6 cellular contexts compared by ENCODE assay signal in genomic region chr17:42120161-42121065, GRCh38. TPM values are rescaled to one million over a fixed set of nuclear protein-coding genes. Genes with fewer than 3 reads are reported as not detected.
DNase-seq lines count a peak whose midpoint lies in the region; ATAC-seq and TF ChIP-seq lines count a peak whose summit lies in the region.

No MANE protein-coding gene starts in this region.

- TF ChIP-seq CTCF in left lung (IDR thresholded peaks at IDR 0.05), result no peak

- POLR2A ChIA-PET in activated CD4-positive, alpha-beta T cell treated with anti-CD3 and anti-CD28 coated beads, Interleukin-2, amount 10 ng/mL, durations not matched to agents 7 days and 5 days (lab: Charles Lee), result interaction anchor here (0.6 kb wide), 1 partner anchor 10 kb away, joined by 6 read pairs; no protein-coding TSS in a partner anchor

- H3K4me3 Mint-ChIP-seq in activated CD4-positive, alpha-beta T cell treated with anti-CD3 and anti-CD28 coated beads, Interleukin-2, amount 10 ng/mL, durations not matched to agents 7 days and 5 days, result peak overlapping the region; percentile 67

- intact Hi-C loops in left lung (cut with DNase I), result no loop called here

- no peaks in the 10 kb centered on the region for H3K27me3 Mint-ChIP-seq in activated CD4-positive, alpha-beta T cell treated with anti-CD3 and anti-CD28 coated beads, Interleukin-2, amount 10 ng/mL, durations not matched to agents 7 days and 5 days

- H3K4me1 ChIP-seq in HAP-1, result peaks cover 3% of the 10 kb centered on the region
- H3K4me1 ChIP-seq in left lung, result peaks cover 5 to 37% of the 10 kb centered on the region in 2 donors

- peak overlapping the region in 1 of 2 donors; percentile 73 for H3K27ac ChIP-seq in left lung

- peaks cover 38% of the 10 kb centered on the region for H3K4me1 Mint-ChIP-seq in activated CD4-positive, alpha-beta T cell treated with anti-CD3 and anti-CD28 coated beads, Interleukin-2, amount 10 ng/mL, durations not matched to agents 7 days and 5 days

- in situ Hi-C loops in HAP-1 (cut with MboI; ENCODE audit: low sequenced_read_pairs), result no loop called here

- H3K27ac Mint-ChIP-seq in activated CD4-positive, alpha-beta T cell treated with anti-CD3 and anti-CD28 coated beads, Interleukin-2, amount 10 ng/mL, durations not matched to agents 7 days and 5 days, result peak overlapping the region; percentile 69

- H3K27me3 ChIP-seq in HAP-1 (ENCODE audit: low read depth) (no peaks in the 10 kb centered on the region), left lung (no peaks in the 10 kb centered on the region)

- H3K9me3 ChIP-seq in HAP-1 (no peaks in the 10 kb centered on the region), left lung (no peaks in the 10 kb centered on the region)

- peaks cover 23% of the 10 kb centered on the region for H3K36me3 Mint-ChIP-seq in activated CD4-positive, alpha-beta T cell treated with anti-CD3 and anti-CD28 coated beads, Interleukin-2, amount 10 ng/mL, durations not matched to agents 7 days and 5 days (ENCODE audit: low read depth)

- peak overlapping the region; percentile 41 for H3K4me3 ChIP-seq in HAP-1
- H3K4me3 ChIP-seq in left lung, result peak overlapping the region; percentile 70 to 75

- H3K36me3 ChIP-seq in HAP-1 (replicated peaks) (peaks cover 51% of the 10 kb centered on the region), left lung (peaks cover 0 to 45% of the 10 kb centered on the region in 2 donors)

- CTCF ChIA-PET in activated CD4-positive, alpha-beta T cell treated with anti-CD3 and anti-CD28 coated beads, Interleukin-2, amount 10 ng/mL, durations not matched to agents 7 days and 5 days (lab: Charles Lee), result interaction anchor here (0.5 to 4.2 kb wide), 9 partner anchors 10 to 1437 kb away, joined by 3 to 16 read pairs (median 3); partner anchors contain the start of genes DNAJC7 and NKIRAS2

- no peaks in the 10 kb centered on the region for H3K9me3 Mint-ChIP-seq in activated CD4-positive, alpha-beta T cell treated with anti-CD3 and anti-CD28 coated beads, Interleukin-2, amount 10 ng/mL, durations not matched to agents 7 days and 5 days

- ATAC-seq in left lung (peak; percentile 3), HG02840 (IDR thresholded peaks at IDR 0.05; ENCODE audit: low FRiP score, unreplicated experiment) (no peak), GM19035 (IDR thresholded peaks at IDR 0.05; ENCODE audit: unreplicated experiment) (no peak)

- DNase-seq in HAP-1 (ENCODE audit: low spot score in 2 of 2) (peak; percentile 18 to 65), left lung (no peak), NCI-H2107 treated with DMSO at 0.1 percent for 48 hours (lab: John Stamatoyannopoulos, UW; ENCODE audit: unreplicated experiment) (no peak)
- no peak for DNase-seq in activated CD4-positive, alpha-beta T cell treated with anti-CD3 and anti-CD28 coated beads, Interleukin-2, amount 10 ng/mL, durations not matched to agents 7 days and 5 days

RNA-seq across cellular contexts. Expression of gene KAT2A, which starts 0.8 kb away (rescaled TPM):
- 10 to 100 TPM; 47.9 to 48.3 TPM for total RNA-seq in activated CD4-positive, alpha-beta T cell treated with anti-CD3 and anti-CD28 coated beads, Interleukin-2, amount 10 ng/mL, durations not matched to agents 7 days and 5 days
- 10 to 100 TPM; 39.9 to 46.8 TPM for total RNA-seq in left lung

RNA-seq across cellular contexts. Expression of gene HSPB9, which starts 2.2 kb away (rescaled TPM):
- not detected for total RNA-seq in activated CD4-positive, alpha-beta T cell treated with anti-CD3 and anti-CD28 coated beads, Interleukin-2, amount 10 ng/mL, durations not matched to agents 7 days and 5 days
- total RNA-seq in left lung, result not detected

RNA-seq across cellular contexts. Expression of gene DHX58, which starts 7.9 kb away (rescaled TPM):
- total RNA-seq in activated CD4-positive, alpha-beta T cell treated with anti-CD3 and anti-CD28 coated beads, Interleukin-2, amount 10 ng/mL, durations not matched to agents 7 days and 5 days, result 10 to 100 TPM; 52.4 to 54.3 TPM
- 10 to 100 TPM; 21.6 TPM for total RNA-seq in left lung

RNA-seq across cellular contexts. Expression of gene ZNF385C, which starts 22.1 kb away (rescaled TPM):
- total RNA-seq in activated CD4-positive, alpha-beta T cell treated with anti-CD3 and anti-CD28 coated beads, Interleukin-2, amount 10 ng/mL, durations not matched to agents 7 days and 5 days, result not detected
- under 1 TPM; 0.31 to 0.50 TPM for total RNA-seq in left lung

RNA-seq across cellular contexts. Expression of gene RAB5C, which starts 34.4 kb away (rescaled TPM):
- 100 to 1,000 TPM in 1 of 2 experiments, 10 to 100 TPM in 1; 97.1 to 108 TPM for total RNA-seq in activated CD4-positive, alpha-beta T cell treated with anti-CD3 and anti-CD28 coated beads, Interleukin-2, amount 10 ng/mL, durations not matched to agents 7 days and 5 days
- total RNA-seq in left lung, result 100 to 1,000 TPM; 139 to 188 TPM

Comparison
In these comparisons a context has a peak if more than half of its experiments do, and no peak if none do; other contexts are left out.
1. DNase-seq: peak in HAP-1 (2 of 2); none in activated CD4-positive, alpha-beta T cell treated with anti-CD3 and anti-CD28 coated beads, Interleukin-2, amount 10 ng/mL, durations not matched to agents 7 days and 5 days (single experiment), left lung (0 of 2) and NCI-H2107 treated with DMSO at 0.1 percent for 48 hours (single experiment).